15 cellular contexts compared by ENCODE assay signal in genomic region chr7:121204537-121204936, GRCh38.
DNase-seq lines count a peak whose midpoint lies in the region; ATAC-seq and TF ChIP-seq lines count a peak whose summit lies in the region.
"Had no signal": no experiment of that assay in that cellular context is flagged by ENCODE, and none has a peak within 500 bp of the region (broad histone marks: within the 10 kb centered on the region; RNA-seq: fewer than 3 reads in every experiment).

No MANE protein-coding gene starts in this region.

- no peaks in the 10 kb centered on the region for H3K36me3 ChIP-seq in BJ (ENCODE audit: control insufficient read depth, insufficient read depth, low read length)
- H3K36me3 ChIP-seq: upper lobe of right lung had no signal

- TF ChIP-seq CTCF in BJ (IDR thresholded peaks at IDR 0.05; ENCODE audit: insufficient read depth, low read depth, low read length) (no peak), lower leg skin (IDR thresholded peaks at IDR 0.05) (no peak)

- POLR2A ChIA-PET in BJ (lab: Charles Lee), result interaction anchor here (1.0 kb wide), 1 partner anchor 58 kb away, joined by 4 read pairs; no protein-coding TSS in a partner anchor

- peak; percentile 64 for DNase-seq in BJ (ENCODE audit: low read depth)
- peak; percentile 31 for DNase-seq in HCEC 1CT
- DNase-seq in NCI-H748 treated with DMSO at 0.1 percent for 48 hours (lab: John Stamatoyannopoulos, UW), result peak; percentile 14
- peak; percentile 62 for DNase-seq in fibroblast of the conjunctiva (ENCODE audit: low read depth)
- no peak for DNase-seq in NCI-H446 treated with DMSO at 0.1 percent for 48 hours (lab: John Stamatoyannopoulos, UW)
- DNase-seq in NCI-H2171 (lab: John Stamatoyannopoulos, UW), result no peak
- no peak for DNase-seq in lower leg skin (ENCODE audit: low spot score in 2 of 2)
- DNase-seq: activated CD4-positive, alpha-beta memory T cell treated with anti-CD3 and anti-CD28 coated beads for 36 hours; effector CD4-positive, alpha-beta T cell; glutamatergic neuron; naive B cell; NCI-H2029; upper lobe of right lung had no signal

- no peak overlapping the region for H3K4me3 ChIP-seq in BJ (ENCODE audit: low read depth, low read length)
- no peak overlapping the region for H3K4me3 ChIP-seq in lower leg skin (ENCODE audit: low read depth, poor library complexity, severe bottlenecking)
- H3K4me3 ChIP-seq: SK-N-MC, upper lobe of right lung had no signal

- TF ChIP-seq POLR2A in lower leg skin (IDR thresholded peaks at IDR 0.05), result no peak

- WGBS in lower leg skin, 2 donors, result 28 to 29% methylated on average over 1 of the region's 1 CpG

- H3K27me3 ChIP-seq in BJ (ENCODE audit: control insufficient read depth, insufficient read depth, low read length), result no peaks in the 10 kb centered on the region
- H3K27me3 ChIP-seq: upper lobe of right lung had no signal

- intact Hi-C loops in lower leg skin (cut with DNase I; ENCODE audit: low total_unique reads), result no loop called here

- ATAC-seq in HG03342 (IDR thresholded peaks at IDR 0.05; ENCODE audit: unreplicated experiment), result no peak
- ATAC-seq: upper lobe of right lung had no signal

- CTCF ChIA-PET in BJ (lab: Yijun Ruan, JAX), result no interaction called here

Comparison
In these comparisons a context has a peak if more than half of its experiments do, and no peak if none do; other contexts are left out.
1. DNase-seq: peak in BJ (single experiment), HCEC 1CT (single experiment), NCI-H748 treated with DMSO at 0.1 percent for 48 hours (single experiment) and fibroblast of the conjunctiva (single experiment); none in NCI-H446 treated with DMSO at 0.1 percent for 48 hours (single experiment), NCI-H2171 (single experiment) and lower leg skin (0 of 2).